ENCODE assay signal across 1 cellular context in genomic region chr2:203811491-203812221, GRCh38.
A peak's percentile ranks its signal among the peaks of the same experiment; 100 is the strongest.
TF ChIP-seq lines count a peak whose summit lies in the region.

No MANE protein-coding gene starts in this region.

TF ChIP-seq in HepG2, 621 proteins besides CTCF, POLR2A, EP300 and RAD21 (continued from another document):
- TF ChIP-seq PAXIP1 (CRISPR knock-in tag; conservative IDR thresholded peaks at IDR 0.05) = peak; percentile 26; the same call in 1 of the 2 replicates
- TF ChIP-seq HIC2 (CRISPR knock-in tag; IDR thresholded peaks at IDR 0.05; ENCODE audit: low read depth) = peak; percentile 100
- TF ChIP-seq ZNF503 (CRISPR knock-in tag; IDR thresholded peaks at IDR 0.05) = no peak
- peak; percentile 72; the same call in 1 of the 2 replicates for TF ChIP-seq RXRA (CRISPR knock-in tag; IDR thresholded peaks at IDR 0.05)
- TF ChIP-seq ZNF326 (CRISPR knock-in tag; IDR thresholded peaks at IDR 0.05; ENCODE audit: borderline replicate concordance) = no peak
- peak; percentile 47; the same call in 1 of the 2 replicates for TF ChIP-seq KDM2A (CRISPR knock-in tag; IDR thresholded peaks at IDR 0.05; ENCODE audit: borderline replicate concordance, low read depth)
- 0 out of 2 replicates have a peak, but pooled peaks have one; percentile 23 for TF ChIP-seq ZNF644 (CRISPR knock-in tag; IDR thresholded peaks at IDR 0.05; ENCODE audit: low read depth)
- TF ChIP-seq MAZ (IDR thresholded peaks at IDR 0.05; ENCODE audit: borderline replicate concordance, low read depth, low read length) = no peak
- no peak for TF ChIP-seq MAZ (CRISPR knock-in tag; IDR thresholded peaks at IDR 0.05; ENCODE audit: low read depth)
- no peak for TF ChIP-seq NFKBIZ (CRISPR knock-in tag; IDR thresholded peaks at IDR 0.05)
- peak; percentile 54; the same call in 1 of the 2 replicates for TF ChIP-seq ZBTB21 (CRISPR knock-in tag; IDR thresholded peaks at IDR 0.05)
- no peak for TF ChIP-seq ZFP90 (CRISPR knock-in tag; IDR thresholded peaks at IDR 0.05; ENCODE audit: borderline replicate concordance)
- TF ChIP-seq ZNF280D (CRISPR knock-in tag; IDR thresholded peaks at IDR 0.05) = 0 out of 2 replicates have a peak, but pooled peaks have one; percentile 13
- peak; percentile 52; the same call in 1 of the 2 replicates for TF ChIP-seq SP5 (CRISPR knock-in tag; IDR thresholded peaks at IDR 0.05; ENCODE audit: borderline replicate concordance, low read depth)
- TF ChIP-seq POLR2G (IDR thresholded peaks at IDR 0.05; ENCODE audit: low read depth, low read length) = no peak
- TF ChIP-seq HDAC2 (CRISPR knock-in tag; IDR thresholded peaks at IDR 0.05) = peak; percentile 67; the same call in 1 of the 2 replicates
- TF ChIP-seq SSRP1 (CRISPR knock-in tag; IDR thresholded peaks at IDR 0.05) = 0 out of 2 replicates have a peak, but pooled peaks have one; percentile 45
- 0 out of 2 replicates have a peak, but pooled peaks have one; percentile 35 for TF ChIP-seq ZNF205 (CRISPR knock-in tag; IDR thresholded peaks at IDR 0.05)
- no peak for TF ChIP-seq HOXA9 (CRISPR knock-in tag; IDR thresholded peaks at IDR 0.05; ENCODE audit: borderline replicate concordance)
- TF ChIP-seq XRCC5 (optimal IDR thresholded peaks at IDR 0.05; ENCODE audit: low read length) = peak; percentile 66
- TF ChIP-seq JUNB (CRISPR knock-in tag; IDR thresholded peaks at IDR 0.05; ENCODE audit: borderline replicate concordance) = peak; percentile 19; the same call in 1 of the 2 replicates
- TF ChIP-seq ETS1 (CRISPR knock-in tag; IDR thresholded peaks at IDR 0.05) = no peak
- peak; percentile 44 for TF ChIP-seq YY1 (IDR thresholded peaks at IDR 0.05; ENCODE audit: insufficient read depth, insufficient replicate concordance, low read depth, low read length)
- peak; percentile 35; the same call in 1 of the 2 replicates for TF ChIP-seq CREB1 (IDR thresholded peaks at IDR 0.05)
- no peak for TF ChIP-seq CREB1 (CRISPR knock-in tag; IDR thresholded peaks at IDR 0.05)
- TF ChIP-seq ZNF556 (CRISPR knock-in tag; IDR thresholded peaks at IDR 0.05; ENCODE audit: borderline replicate concordance) = no peak
- TF ChIP-seq FOSL1 (CRISPR knock-in tag; IDR thresholded peaks at IDR 0.05; ENCODE audit: borderline replicate concordance) = 0 out of 2 replicates have a peak, but pooled peaks have one; percentile 7
- 0 out of 2 replicates have a peak, but pooled peaks have one; percentile 27 for TF ChIP-seq ZNF441 (CRISPR knock-in tag; IDR thresholded peaks at IDR 0.05; ENCODE audit: borderline replicate concordance)
- peak; percentile 50; the same call in 1 of the 2 replicates for TF ChIP-seq SALL1 (CRISPR knock-in tag; IDR thresholded peaks at IDR 0.05)
- peak; percentile 54; the same call in 1 of the 2 replicates for TF ChIP-seq ERF (CRISPR knock-in tag; IDR thresholded peaks at IDR 0.05)
- peak; percentile 87 for TF ChIP-seq RARA (CRISPR knock-in tag; IDR thresholded peaks at IDR 0.05)
- TF ChIP-seq HMG20A (CRISPR knock-in tag; IDR thresholded peaks at IDR 0.05; ENCODE audit: borderline replicate concordance) = peak; percentile 59; the same call in 1 of the 2 replicates
- peak; percentile 67; the same call in 1 of the 2 replicates for TF ChIP-seq RXRB (CRISPR knock-in tag; IDR thresholded peaks at IDR 0.05; ENCODE audit: borderline replicate concordance)
- 0 out of 2 replicates have a peak, but pooled peaks have one; percentile 15 for TF ChIP-seq MIER2 (CRISPR knock-in tag; IDR thresholded peaks at IDR 0.05)
- peak; percentile 18; the same call in 1 of the 2 replicates for TF ChIP-seq ATF7 (IDR thresholded peaks at IDR 0.05)
- TF ChIP-seq ATF7 (CRISPR knock-in tag; IDR thresholded peaks at IDR 0.05) = no peak
- 0 out of 2 replicates have a peak, but pooled peaks have one; percentile 22 for TF ChIP-seq ZNF580 (CRISPR knock-in tag; IDR thresholded peaks at IDR 0.05; ENCODE audit: borderline replicate concordance, low read depth)
